Comparison of ENCODE assay signal across 2 cellular contexts in the genomic region with DNA sequence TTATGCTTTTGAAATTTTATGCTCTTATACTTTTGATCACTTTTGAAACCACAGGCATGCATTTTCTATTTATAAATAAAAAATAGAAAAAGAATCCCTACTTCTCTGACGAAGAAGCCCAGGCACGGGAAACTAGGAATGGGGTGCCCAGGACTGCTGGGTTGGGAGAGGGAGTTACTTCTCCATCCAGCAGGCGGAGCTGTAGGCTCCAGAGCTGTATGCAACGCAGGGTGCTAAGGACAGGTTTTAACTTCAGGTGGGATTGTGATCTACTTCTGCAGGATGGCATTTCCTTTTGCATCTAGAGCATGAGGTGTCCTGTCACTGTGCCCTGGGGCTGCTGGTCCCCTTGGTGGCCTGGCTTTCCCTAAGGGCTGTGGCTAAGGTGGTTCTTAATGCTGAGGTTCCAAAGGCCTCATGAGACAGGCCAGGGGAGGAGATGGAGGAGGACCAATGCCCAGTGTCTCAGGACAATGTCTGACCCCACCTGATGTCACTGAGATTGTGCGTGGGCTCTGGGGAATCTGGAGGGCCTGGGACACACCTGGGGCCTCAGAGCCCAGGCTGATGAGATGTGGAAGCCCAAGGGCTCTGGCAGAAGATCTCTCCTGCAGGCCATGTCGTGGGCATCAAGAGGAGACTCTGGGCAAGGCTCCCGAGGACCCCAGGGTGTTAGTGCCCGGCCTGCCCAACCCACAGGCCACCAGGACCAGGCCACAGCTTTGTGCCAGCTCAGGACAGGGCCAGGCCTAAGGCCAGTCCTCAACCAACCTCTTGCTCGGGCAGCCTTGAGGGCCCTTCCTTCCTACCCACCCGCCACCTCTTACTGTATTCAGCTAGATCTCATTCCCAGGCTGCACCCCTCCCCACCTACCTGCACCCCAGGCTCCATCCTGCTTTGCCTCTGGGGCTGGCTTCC.
TF ChIP-seq lines count a peak whose summit lies in the region.

No MANE protein-coding gene starts in this region.

TF ChIP-seq in WTC11, 78 proteins besides CTCF, POLR2A, EP300 and RAD21:
- TF ChIP-seq EMX1 (CRISPR knock-in tag; IDR thresholded peaks at IDR 0.05) = no peak
- TF ChIP-seq, protein P1, sequence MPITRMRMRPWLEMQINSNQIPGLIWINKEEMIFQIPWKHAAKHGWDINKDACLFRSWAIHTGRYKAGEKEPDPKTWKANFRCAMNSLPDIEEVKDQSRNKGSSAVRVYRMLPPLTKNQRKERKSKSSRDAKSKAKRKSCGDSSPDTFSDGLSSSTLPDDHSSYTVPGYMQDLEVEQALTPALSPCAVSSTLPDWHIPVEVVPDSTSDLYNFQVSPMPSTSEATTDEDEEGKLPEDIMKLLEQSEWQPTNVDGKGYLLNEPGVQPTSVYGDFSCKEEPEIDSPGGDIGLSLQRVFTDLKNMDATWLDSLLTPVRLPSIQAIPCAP (CRISPR knock-in tag; IDR thresholded peaks at IDR 0.05) = no peak
- no peak for TF ChIP-seq JAZF1 (CRISPR knock-in tag; IDR thresholded peaks at IDR 0.05)
- no peak for TF ChIP-seq TEAD1 (CRISPR knock-in tag; IDR thresholded peaks at IDR 0.05)
- TF ChIP-seq ETV6 (CRISPR knock-in tag; IDR thresholded peaks at IDR 0.05) = no peak

TF ChIP-seq in HepG2, 621 proteins besides CTCF, POLR2A, EP300 and RAD21 (continues in another document):
- peak; percentile 60 for TF ChIP-seq THAP11 (CRISPR knock-in tag; IDR thresholded peaks at IDR 0.05)
- no peak for TF ChIP-seq ZNF354B (CRISPR knock-in tag; IDR thresholded peaks at IDR 0.05)
- TF ChIP-seq, protein P2, sequence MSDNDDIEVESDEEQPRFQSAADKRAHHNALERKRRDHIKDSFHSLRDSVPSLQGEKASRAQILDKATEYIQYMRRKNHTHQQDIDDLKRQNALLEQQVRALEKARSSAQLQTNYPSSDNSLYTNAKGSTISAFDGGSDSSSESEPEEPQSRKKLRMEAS (IDR thresholded peaks at IDR 0.05) = no peak
- TF ChIP-seq ZNF549 (CRISPR knock-in tag; IDR thresholded peaks at IDR 0.05) = no peak
- TF ChIP-seq, protein P3, sequence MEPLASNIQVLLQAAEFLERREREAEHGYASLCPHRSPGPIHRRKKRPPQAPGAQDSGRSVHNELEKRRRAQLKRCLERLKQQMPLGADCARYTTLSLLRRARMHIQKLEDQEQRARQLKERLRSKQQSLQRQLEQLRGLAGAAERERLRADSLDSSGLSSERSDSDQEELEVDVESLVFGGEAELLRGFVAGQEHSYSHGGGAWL (CRISPR knock-in tag; IDR thresholded peaks at IDR 0.05) = 0 out of 2 replicates have a peak, but pooled peaks have one; percentile 17
- no peak for TF ChIP-seq HNRNPLL (IDR thresholded peaks at IDR 0.05; ENCODE audit: low read depth, low read length, poor library complexity, severe bottlenecking)
- TF ChIP-seq XRCC5 (optimal IDR thresholded peaks at IDR 0.05; ENCODE audit: low read length) = peak; percentile 67
- TF ChIP-seq HNF4A (CRISPR knock-in tag; IDR thresholded peaks at IDR 0.05) = no peak
- no peak for TF ChIP-seq ZFY (CRISPR knock-in tag; IDR thresholded peaks at IDR 0.05)
- peak; percentile 48; the same call in 1 of the 2 replicates for TF ChIP-seq RXRB (CRISPR knock-in tag; IDR thresholded peaks at IDR 0.05; ENCODE audit: borderline replicate concordance)
- TF ChIP-seq JUNB (CRISPR knock-in tag; IDR thresholded peaks at IDR 0.05; ENCODE audit: borderline replicate concordance) = no peak
- TF ChIP-seq SMARCC2 (IDR thresholded peaks at IDR 0.05) = no peak
- TF ChIP-seq, protein P4, sequence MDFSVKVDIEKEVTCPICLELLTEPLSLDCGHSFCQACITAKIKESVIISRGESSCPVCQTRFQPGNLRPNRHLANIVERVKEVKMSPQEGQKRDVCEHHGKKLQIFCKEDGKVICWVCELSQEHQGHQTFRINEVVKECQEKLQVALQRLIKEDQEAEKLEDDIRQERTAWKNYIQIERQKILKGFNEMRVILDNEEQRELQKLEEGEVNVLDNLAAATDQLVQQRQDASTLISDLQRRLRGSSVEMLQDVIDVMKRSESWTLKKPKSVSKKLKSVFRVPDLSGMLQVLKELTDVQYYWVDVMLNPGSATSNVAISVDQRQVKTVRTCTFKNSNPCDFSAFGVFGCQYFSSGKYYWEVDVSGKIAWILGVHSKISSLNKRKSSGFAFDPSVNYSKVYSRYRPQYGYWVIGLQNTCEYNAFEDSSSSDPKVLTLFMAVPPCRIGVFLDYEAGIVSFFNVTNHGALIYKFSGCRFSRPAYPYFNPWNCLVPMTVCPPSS (IDR thresholded peaks at IDR 0.05) = no peak
- TF ChIP-seq, protein P5, sequence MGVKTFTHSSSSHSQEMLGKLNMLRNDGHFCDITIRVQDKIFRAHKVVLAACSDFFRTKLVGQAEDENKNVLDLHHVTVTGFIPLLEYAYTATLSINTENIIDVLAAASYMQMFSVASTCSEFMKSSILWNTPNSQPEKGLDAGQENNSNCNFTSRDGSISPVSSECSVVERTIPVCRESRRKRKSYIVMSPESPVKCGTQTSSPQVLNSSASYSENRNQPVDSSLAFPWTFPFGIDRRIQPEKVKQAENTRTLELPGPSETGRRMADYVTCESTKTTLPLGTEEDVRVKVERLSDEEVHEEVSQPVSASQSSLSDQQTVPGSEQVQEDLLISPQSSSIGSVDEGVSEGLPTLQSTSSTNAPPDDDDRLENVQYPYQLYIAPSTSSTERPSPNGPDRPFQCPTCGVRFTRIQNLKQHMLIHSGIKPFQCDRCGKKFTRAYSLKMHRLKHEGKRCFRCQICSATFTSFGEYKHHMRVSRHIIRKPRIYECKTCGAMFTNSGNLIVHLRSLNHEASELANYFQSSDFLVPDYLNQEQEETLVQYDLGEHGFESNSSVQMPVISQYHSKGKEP (CRISPR knock-in tag; IDR thresholded peaks at IDR 0.05) = no peak
- TF ChIP-seq KAT8 (CRISPR knock-in tag; IDR thresholded peaks at IDR 0.05) = 0 out of 2 replicates have a peak, but pooled peaks have one; percentile 32
- TF ChIP-seq ZSCAN20 (CRISPR knock-in tag; IDR thresholded peaks at IDR 0.05; ENCODE audit: borderline replicate concordance) = no peak
- no peak for TF ChIP-seq ZNF274 (CRISPR knock-in tag; IDR thresholded peaks at IDR 0.05)
- TF ChIP-seq GATAD2A (CRISPR knock-in tag; IDR thresholded peaks at IDR 0.05) = peak; percentile 64
- no peak for TF ChIP-seq ZNF598 (CRISPR knock-in tag; IDR thresholded peaks at IDR 0.05; ENCODE audit: borderline replicate concordance)
- no peak for TF ChIP-seq ZNF572 (CRISPR knock-in tag; IDR thresholded peaks at IDR 0.05)
- TF ChIP-seq RCOR2 (CRISPR knock-in tag; IDR thresholded peaks at IDR 0.05) = no peak
- TF ChIP-seq ZNF138 (CRISPR knock-in tag; IDR thresholded peaks at IDR 0.05; ENCODE audit: low read depth) = 0 out of 2 replicates have a peak, but pooled peaks have one; percentile 55
- TF ChIP-seq, protein P6, sequence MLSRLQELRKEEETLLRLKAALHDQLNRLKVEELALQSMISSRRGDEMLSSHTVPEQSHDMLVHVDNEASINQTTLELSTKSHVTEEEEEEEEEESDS (CRISPR knock-in tag; IDR thresholded peaks at IDR 0.05; ENCODE audit: borderline replicate concordance) = no peak
- TF ChIP-seq, protein P1 (CRISPR knock-in tag; IDR thresholded peaks at IDR 0.05; ENCODE audit: low read depth) = no peak
- no peak for TF ChIP-seq YY1 (IDR thresholded peaks at IDR 0.05; ENCODE audit: insufficient read depth, insufficient replicate concordance, low read depth, low read length)
- TF ChIP-seq REL (CRISPR knock-in tag; conservative IDR thresholded peaks at IDR 0.05) = no peak
- 0 out of 4 replicates have a peak, but pooled peaks of 1 of the 2 experiments have one; percentile 24 for TF ChIP-seq KLF16 (CRISPR knock-in tag; IDR thresholded peaks at IDR 0.05)
- peak; percentile 71; the same call in 1 of the 2 replicates for TF ChIP-seq EED (CRISPR knock-in tag; IDR thresholded peaks at IDR 0.05)
- no peak for TF ChIP-seq HIVEP1 (CRISPR knock-in tag; IDR thresholded peaks at IDR 0.05)
- TF ChIP-seq, protein P7, sequence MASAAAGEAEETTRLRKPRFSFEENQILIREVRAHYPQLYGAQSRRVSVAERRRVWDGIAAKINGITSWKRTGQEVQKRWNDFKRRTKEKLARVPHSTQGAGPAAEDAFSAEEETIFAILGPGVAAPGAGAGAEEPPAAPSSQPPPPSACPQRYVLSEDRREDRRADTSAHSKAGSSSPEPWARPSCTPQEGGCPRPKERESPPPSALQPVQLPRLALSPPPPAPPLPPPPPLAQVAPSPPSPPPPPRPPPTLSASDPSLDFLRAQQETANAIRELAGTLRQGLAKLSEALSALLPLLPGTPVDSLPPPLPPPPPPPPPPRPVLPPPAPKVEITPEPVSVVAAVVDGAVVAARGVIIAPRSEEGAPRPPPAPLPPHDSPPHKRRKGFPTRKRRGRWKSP (CRISPR knock-in tag; IDR thresholded peaks at IDR 0.05) = 0 out of 2 replicates have a peak, but pooled peaks have one; percentile 29
- TF ChIP-seq ZNF121 (CRISPR knock-in tag; IDR thresholded peaks at IDR 0.05) = no peak
- no peak for TF ChIP-seq LCORL (IDR thresholded peaks at IDR 0.05)
- 0 out of 2 replicates have a peak, but pooled peaks have one; percentile 38 for TF ChIP-seq LCORL (CRISPR knock-in tag; IDR thresholded peaks at IDR 0.05)
- no peak for TF ChIP-seq CENPT (CRISPR knock-in tag; IDR thresholded peaks at IDR 0.05; ENCODE audit: low read depth)
- TF ChIP-seq, protein P8, sequence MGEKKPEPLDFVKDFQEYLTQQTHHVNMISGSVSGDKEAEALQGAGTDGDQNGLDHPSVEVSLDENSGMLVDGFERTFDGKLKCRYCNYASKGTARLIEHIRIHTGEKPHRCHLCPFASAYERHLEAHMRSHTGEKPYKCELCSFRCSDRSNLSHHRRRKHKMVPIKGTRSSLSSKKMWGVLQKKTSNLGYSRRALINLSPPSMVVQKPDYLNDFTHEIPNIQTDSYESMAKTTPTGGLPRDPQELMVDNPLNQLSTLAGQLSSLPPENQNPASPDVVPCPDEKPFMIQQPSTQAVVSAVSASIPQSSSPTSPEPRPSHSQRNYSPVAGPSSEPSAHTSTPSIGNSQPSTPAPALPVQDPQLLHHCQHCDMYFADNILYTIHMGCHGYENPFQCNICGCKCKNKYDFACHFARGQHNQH (CRISPR knock-in tag; IDR thresholded peaks at IDR 0.05) = peak; percentile 30; the same call in 1 of the 2 replicates
- no peak for TF ChIP-seq ZNF224 (CRISPR knock-in tag; IDR thresholded peaks at IDR 0.05)
- peak; percentile 91 for TF ChIP-seq MED1 (CRISPR knock-in tag; IDR thresholded peaks at IDR 0.05)
- TF ChIP-seq, protein P9, sequence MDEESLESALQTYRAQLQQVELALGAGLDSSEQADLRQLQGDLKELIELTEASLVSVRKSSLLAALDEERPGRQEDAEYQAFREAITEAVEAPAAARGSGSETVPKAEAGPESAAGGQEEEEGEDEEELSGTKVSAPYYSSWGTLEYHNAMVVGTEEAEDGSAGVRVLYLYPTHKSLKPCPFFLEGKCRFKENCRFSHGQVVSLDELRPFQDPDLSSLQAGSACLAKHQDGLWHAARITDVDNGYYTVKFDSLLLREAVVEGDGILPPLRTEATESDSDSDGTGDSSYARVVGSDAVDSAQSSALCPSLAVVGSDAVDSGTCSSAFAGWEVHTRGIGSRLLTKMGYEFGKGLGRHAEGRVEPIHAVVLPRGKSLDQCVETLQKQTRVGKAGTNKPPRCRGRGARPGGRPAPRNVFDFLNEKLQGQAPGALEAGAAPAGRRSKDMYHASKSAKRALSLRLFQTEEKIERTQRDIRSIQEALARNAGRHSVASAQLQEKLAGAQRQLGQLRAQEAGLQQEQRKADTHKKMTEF (CRISPR knock-in tag; IDR thresholded peaks at IDR 0.05) = 0 out of 2 replicates have a peak, but pooled peaks have one; percentile 17
- no peak for TF ChIP-seq RBAK (CRISPR knock-in tag; IDR thresholded peaks at IDR 0.05)
- no peak for TF ChIP-seq ZNF772 (CRISPR knock-in tag; IDR thresholded peaks at IDR 0.05)
- no peak for TF ChIP-seq SRSF9 (IDR thresholded peaks at IDR 0.05; ENCODE audit: borderline replicate concordance, insufficient read depth, low read depth, low read length, poor library complexity, severe bottlenecking)
- no peak for TF ChIP-seq RFX5 (IDR thresholded peaks at IDR 0.05; ENCODE audit: low read depth, low read length)
- no peak for TF ChIP-seq ZNF792 (CRISPR knock-in tag; IDR thresholded peaks at IDR 0.05)
- peak; percentile 33; the same call in 1 of the 2 replicates for TF ChIP-seq BORCS8-MEF2B (CRISPR knock-in tag; IDR thresholded peaks at IDR 0.05)
- TF ChIP-seq NFKBIZ (CRISPR knock-in tag; IDR thresholded peaks at IDR 0.05) = no peak
- 0 out of 2 replicates have a peak, but pooled peaks have one; percentile 41 for TF ChIP-seq ZNF235 (CRISPR knock-in tag; IDR thresholded peaks at IDR 0.05; ENCODE audit: borderline replicate concordance)
- TF ChIP-seq ADNP (CRISPR knock-in tag; IDR thresholded peaks at IDR 0.05) = no peak
- no peak for TF ChIP-seq JDP2 (CRISPR knock-in tag; IDR thresholded peaks at IDR 0.05; ENCODE audit: borderline replicate concordance)
- TF ChIP-seq, protein P10, sequence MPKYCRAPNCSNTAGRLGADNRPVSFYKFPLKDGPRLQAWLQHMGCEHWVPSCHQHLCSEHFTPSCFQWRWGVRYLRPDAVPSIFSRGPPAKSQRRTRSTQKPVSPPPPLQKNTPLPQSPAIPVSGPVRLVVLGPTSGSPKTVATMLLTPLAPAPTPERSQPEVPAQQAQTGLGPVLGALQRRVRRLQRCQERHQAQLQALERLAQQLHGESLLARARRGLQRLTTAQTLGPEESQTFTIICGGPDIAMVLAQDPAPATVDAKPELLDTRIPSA (CRISPR knock-in tag; IDR thresholded peaks at IDR 0.05; ENCODE audit: borderline replicate concordance) = no peak
- no peak for TF ChIP-seq ZIK1 (CRISPR knock-in tag; IDR thresholded peaks at IDR 0.05; ENCODE audit: borderline replicate concordance, low read depth)
- no peak for TF ChIP-seq ZC3H4 (CRISPR knock-in tag; IDR thresholded peaks at IDR 0.05; ENCODE audit: borderline replicate concordance)
- TF ChIP-seq ZNF160 (CRISPR knock-in tag; IDR thresholded peaks at IDR 0.05) = no peak
- no peak for TF ChIP-seq ZNF709 (CRISPR knock-in tag; IDR thresholded peaks at IDR 0.05)
- TF ChIP-seq CAMTA2 (CRISPR knock-in tag; IDR thresholded peaks at IDR 0.05; ENCODE audit: borderline replicate concordance) = no peak
- no peak for TF ChIP-seq SMAD1 (CRISPR knock-in tag; IDR thresholded peaks at IDR 0.05; ENCODE audit: borderline replicate concordance, low read depth)
- no peak for TF ChIP-seq HMG20A (CRISPR knock-in tag; IDR thresholded peaks at IDR 0.05; ENCODE audit: borderline replicate concordance)
- no peak for TF ChIP-seq ZNF629 (CRISPR knock-in tag; conservative IDR thresholded peaks at IDR 0.05)
- TF ChIP-seq MAFG (CRISPR knock-in tag; IDR thresholded peaks at IDR 0.05) = no peak
- TF ChIP-seq NFIB (CRISPR knock-in tag; IDR thresholded peaks at IDR 0.05; ENCODE audit: borderline replicate concordance) = no peak
- TF ChIP-seq FLYWCH1 (CRISPR knock-in tag; IDR thresholded peaks at IDR 0.05) = no peak
- TF ChIP-seq POLR2AphosphoS2 (IDR thresholded peaks at IDR 0.05; ENCODE audit: low read depth, low read length) = no peak
